ENCODE assay signal across 1 cellular context in the genomic region with DNA sequence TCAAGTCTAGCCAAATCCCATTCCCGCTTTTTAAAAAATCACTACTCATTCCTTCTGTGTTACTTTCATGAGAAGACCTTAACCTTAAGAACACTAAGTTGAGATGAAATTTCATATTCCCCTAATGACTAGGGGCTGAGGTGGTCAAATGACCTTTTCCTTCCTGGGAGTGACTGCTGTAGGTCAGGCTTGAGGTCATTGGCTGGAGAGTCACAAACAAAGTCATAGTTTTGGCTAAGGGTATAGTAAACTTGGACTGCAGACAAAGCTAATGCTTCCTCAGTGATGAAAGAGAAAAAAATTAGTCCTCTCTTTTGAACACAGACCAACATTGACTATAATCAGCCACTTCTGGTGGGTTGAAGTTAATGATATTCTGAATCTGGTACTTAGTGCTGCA.
TF ChIP-seq lines count a peak whose summit lies in the region.

No MANE protein-coding gene starts in this region.

TF ChIP-seq in IMR-90, 13 proteins besides CTCF, POLR2A, EP300 and RAD21:
- TF ChIP-seq CHD1 (IDR thresholded peaks at IDR 0.05; ENCODE audit: low read depth, low read length) (no peak), FOS (IDR thresholded peaks at IDR 0.05; ENCODE audit: low read depth, low read length) (no peak), MAZ (IDR thresholded peaks at IDR 0.05; ENCODE audit: borderline replicate concordance, low read depth, low read length) (no peak), MAFK (IDR thresholded peaks at IDR 0.05; ENCODE audit: low read depth, low read length) (no peak), CEBPB (IDR thresholded peaks at IDR 0.05; ENCODE audit: low read depth, low read length) (no peak), NFE2L2 (IDR thresholded peaks at IDR 0.05; ENCODE audit: low read depth, low read length) (no peak), RFX5 (IDR thresholded peaks at IDR 0.05; ENCODE audit: low read depth, low read length) (no peak), RCOR1 (IDR thresholded peaks at IDR 0.05; ENCODE audit: insufficient replicate concordance, low read length) (no peak)
- TF ChIP-seq, protein P1, sequence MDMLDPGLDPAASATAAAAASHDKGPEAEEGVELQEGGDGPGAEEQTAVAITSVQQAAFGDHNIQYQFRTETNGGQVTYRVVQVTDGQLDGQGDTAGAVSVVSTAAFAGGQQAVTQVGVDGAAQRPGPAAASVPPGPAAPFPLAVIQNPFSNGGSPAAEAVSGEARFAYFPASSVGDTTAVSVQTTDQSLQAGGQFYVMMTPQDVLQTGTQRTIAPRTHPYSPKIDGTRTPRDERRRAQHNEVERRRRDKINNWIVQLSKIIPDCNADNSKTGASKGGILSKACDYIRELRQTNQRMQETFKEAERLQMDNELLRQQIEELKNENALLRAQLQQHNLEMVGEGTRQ (IDR thresholded peaks at IDR 0.05; ENCODE audit: low read depth, low read length): no peak
- TF ChIP-seq, protein P2, sequence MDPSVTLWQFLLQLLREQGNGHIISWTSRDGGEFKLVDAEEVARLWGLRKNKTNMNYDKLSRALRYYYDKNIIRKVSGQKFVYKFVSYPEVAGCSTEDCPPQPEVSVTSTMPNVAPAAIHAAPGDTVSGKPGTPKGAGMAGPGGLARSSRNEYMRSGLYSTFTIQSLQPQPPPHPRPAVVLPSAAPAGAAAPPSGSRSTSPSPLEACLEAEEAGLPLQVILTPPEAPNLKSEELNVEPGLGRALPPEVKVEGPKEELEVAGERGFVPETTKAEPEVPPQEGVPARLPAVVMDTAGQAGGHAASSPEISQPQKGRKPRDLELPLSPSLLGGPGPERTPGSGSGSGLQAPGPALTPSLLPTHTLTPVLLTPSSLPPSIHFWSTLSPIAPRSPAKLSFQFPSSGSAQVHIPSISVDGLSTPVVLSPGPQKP (IDR thresholded peaks at IDR 0.05; ENCODE audit: borderline replicate concordance, low read depth, low read length): no peak
